8 cellular contexts compared by ENCODE assay signal in genomic region chr19:7681336-7682174, GRCh38. TPM values are rescaled to one million over a fixed set of nuclear protein-coding genes. Genes with fewer than 3 reads are reported as not detected.
A peak's percentile ranks its signal among the peaks of the same experiment; 100 is the strongest.
DNase-seq lines count a peak whose midpoint lies in the region; ATAC-seq and TF ChIP-seq lines count a peak whose summit lies in the region.

No MANE protein-coding gene starts in this region.

- 36 to 40% methylated on average over 27 to 37 of the region's 43 CpGs for whole genome bisulfite sequencing in mesodermal cell (ENCODE audit: insufficient coverage in 2 of 2), 2 experiments

- DNase-seq in AG20443 (ENCODE audit: low spot score): peak; percentile 90
- peak; percentile 98 for DNase-seq in NOMO-1 treated with DMSO at 0.1 percent for 48 hours (lab: John Stamatoyannopoulos, UW; ENCODE audit: unreplicated experiment)
- peak; percentile 64 for DNase-seq in activated CD8-positive, alpha-beta memory T cell treated with anti-CD3 and anti-CD28 coated beads, Interleukin-2, amount 50 U/mL, for 24 hours (ENCODE audit: extremely low read depth)
- DNase-seq in endothelial cell (ENCODE audit: low spot score): peak; percentile 75
- DNase-seq in stimulated activated CD8-positive, alpha-beta memory T cell treated with anti-CD3 and anti-CD28 coated beads, Interleukin-12 subunit alpha, Interleukin-12 subunit beta, amount 100 ng/mL, for 4 hours (ENCODE audit: low read depth): peak; percentile 62
- no peak for DNase-seq in NCI-H345 (lab: John Stamatoyannopoulos, UW)

- no peaks in the 10 kb centered on the region for H3K9me3 Mint-ChIP-seq in endothelial cell (ENCODE audit: unreplicated experiment)

- peak; percentile 37 for ATAC-seq in GM21576 (IDR thresholded peaks at IDR 0.05; ENCODE audit: unreplicated experiment)

- H3K27ac ChIP-seq in mesodermal cell (ENCODE audit: low read depth, low read length, severe bottlenecking): no peak overlapping the region

- H3K27ac Mint-ChIP-seq in endothelial cell (ENCODE audit: unreplicated experiment): no peak overlapping the region

- H3K4me3 ChIP-seq in mesodermal cell (ENCODE audit: extremely low read depth, insufficient read depth, low read length, poor library complexity, severe bottlenecking): peak overlapping the region; percentile 89

- H3K4me3 Mint-ChIP-seq in endothelial cell (ENCODE audit: unreplicated experiment): peak overlapping the region; percentile 91

- no peaks in the 10 kb centered on the region for H3K9me3 ChIP-seq in mesodermal cell (ENCODE audit: control insufficient read depth, low read length)

- peaks cover 23% of the 10 kb centered on the region for H3K36me3 ChIP-seq in mesodermal cell (ENCODE audit: control insufficient read depth, insufficient read depth, low read length)

- peaks cover 4% of the 10 kb centered on the region for H3K4me1 ChIP-seq in mesodermal cell (ENCODE audit: control insufficient read depth, insufficient read depth, low read length, poor library complexity, severe bottlenecking)

- peak; percentile 16 for TF ChIP-seq CTCF in endothelial cell (IDR thresholded peaks at IDR 0.05; ENCODE audit: unreplicated experiment)

- H3K27me3 Mint-ChIP-seq in endothelial cell (ENCODE audit: unreplicated experiment): peaks cover 14% of the 10 kb centered on the region

- no peaks in the 10 kb centered on the region for H3K4me1 Mint-ChIP-seq in endothelial cell (ENCODE audit: unreplicated experiment)

- peaks cover 13% of the 10 kb centered on the region for H3K36me3 Mint-ChIP-seq in endothelial cell (ENCODE audit: low read depth, unreplicated experiment)

RNA-seq across cellular contexts. Expression of gene TRAPPC5, which starts 0.9 kb away (rescaled TPM):
- total RNA-seq in endothelial cell (ENCODE audit: unreplicated experiment): 82.0 TPM
- 46.7 TPM for polyA plus RNA-seq in mesodermal cell (2013, experiment 1 of 2)
- 39.8 TPM for polyA plus RNA-seq in mesodermal cell (2013, experiment 2 of 2)

RNA-seq across cellular contexts. Expression of gene MCEMP1, which starts 4.7 kb away (rescaled TPM):
- total RNA-seq in endothelial cell (ENCODE audit: unreplicated experiment): not detected
- polyA plus RNA-seq in mesodermal cell (2013, experiment 1 of 2): not detected
- not detected for polyA plus RNA-seq in mesodermal cell (2013, experiment 2 of 2)

RNA-seq across cellular contexts. Expression of gene RETN, which starts 12.7 kb away (rescaled TPM):
- total RNA-seq in endothelial cell (ENCODE audit: unreplicated experiment): not detected
- not detected for polyA plus RNA-seq in mesodermal cell (2013, experiment 1 of 2)
- not detected for polyA plus RNA-seq in mesodermal cell (2013, experiment 2 of 2)

RNA-seq across cellular contexts. Expression of gene FCER2, which starts 20.4 kb away (rescaled TPM):
- total RNA-seq in endothelial cell (ENCODE audit: unreplicated experiment): not detected
- not detected for polyA plus RNA-seq in mesodermal cell (2013, experiment 1 of 2)
- polyA plus RNA-seq in mesodermal cell (2013, experiment 2 of 2): not detected

RNA-seq across cellular contexts. Expression of gene STXBP2, which starts 44.6 kb away (rescaled TPM):
- total RNA-seq in endothelial cell (ENCODE audit: unreplicated experiment): 42.2 TPM
- polyA plus RNA-seq in mesodermal cell (2013, experiment 1 of 2): 30.9 TPM
- 23.9 TPM for polyA plus RNA-seq in mesodermal cell (2013, experiment 2 of 2)
